In the genomic region with DNA sequence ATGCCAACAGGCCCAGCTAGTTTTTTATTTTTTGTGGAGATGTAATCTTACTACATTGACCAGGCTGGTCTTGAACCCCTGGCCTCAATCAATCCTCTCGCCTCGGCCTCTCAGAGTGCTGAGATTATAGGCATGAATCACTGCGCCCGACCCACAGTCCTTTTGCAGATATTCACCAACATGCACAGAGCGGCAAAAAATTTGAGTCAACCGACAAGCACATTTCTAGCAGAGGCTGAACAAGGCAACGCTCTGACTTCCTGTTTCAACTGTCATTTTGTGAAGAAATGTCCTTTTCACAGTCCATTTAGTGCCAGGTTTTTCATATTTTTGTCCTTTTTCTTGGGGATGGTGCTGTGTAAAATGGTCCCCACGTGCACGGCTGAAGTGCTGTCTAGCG, we compare ENCODE assay signal across 20 cellular contexts.
"Had no signal": no experiment of that assay in that cellular context is flagged by ENCODE, and none has a peak within 500 bp of the region (broad histone marks: within the 10 kb centered on the region; RNA-seq: fewer than 3 reads in every experiment).

No MANE protein-coding gene starts in this region.

- H3K9me3 Mint-ChIP-seq: activated CD4-positive, alpha-beta T cell treated with anti-CD3 and anti-CD28 coated beads, Interleukin-2, amount 10 ng/mL, durations not matched to agents 24 days and 14 days; activated naive CD4-positive, alpha-beta T cell treated with anti-CD3 and anti-CD28 coated beads, Interleukin-2, amount 50 U/mL, for 72 hours; activated T-cell treated with anti-CD3 and anti-CD28 coated beads, Interleukin-2, amount 50 U/mL, for 4 hours; central memory CD8-positive, alpha-beta T cell; memory B cell; nephron progenitor cell; type B pancreatic cell had no signal

- H3K4me1 ChIP-seq: left ventricle myocardium inferior, pancreas had no signal

- H3K36me3 Mint-ChIP-seq: activated naive CD4-positive, alpha-beta T cell treated with anti-CD3 and anti-CD28 coated beads, Interleukin-2, amount 50 U/mL, for 72 hours; brain; memory B cell; type B pancreatic cell had no signal

- H3K4me3 Mint-ChIP-seq: activated CD4-positive, alpha-beta T cell treated with anti-CD3 and anti-CD28 coated beads, Interleukin-2, amount 10 ng/mL, durations not matched to agents 24 days and 14 days; activated T-cell treated with anti-CD3 and anti-CD28 coated beads, Interleukin-2, amount 50 U/mL, for 4 hours; central memory CD8-positive, alpha-beta T cell; memory B cell; nephron progenitor cell; type B pancreatic cell had no signal

- H3K36me3 ChIP-seq: gastrocnemius medialis, heart right ventricle, left ventricle myocardium inferior, pancreas, suprapubic skin had no signal

- DNase-seq: activated CD4-positive, alpha-beta T cell treated with anti-CD3 and anti-CD28 coated beads, Interleukin-2, amount 10 ng/mL, durations not matched to agents 24 days and 14 days; activated effector memory CD4-positive, alpha-beta T cell treated with anti-CD3 and anti-CD28 coated beads, Interleukin-2, amount 50 U/mL, for 16 hours; activated T-cell treated with anti-CD3 and anti-CD28 coated beads, Interleukin-2, amount 50 U/mL, for 4 hours; amniotic stem cell; cortex of kidney; effector memory CD4-positive, alpha-beta T cell; gastrocnemius medialis; heart right ventricle; left ventricle myocardium inferior; nephron progenitor cell; pancreas; stimulated activated CD4-positive, alpha-beta T cell treated with anti-CD3 and anti-CD28 coated beads, Interleukin-2, amount 100 ng/mL, for 48 hours; stimulated activated naive CD4-positive, alpha-beta T cell treated with Interleukin-2 at 50 U/mL for 16 hours had no signal

- H3K4me3 ChIP-seq: gastrocnemius medialis, heart right ventricle, left ventricle myocardium inferior, pancreas, suprapubic skin had no signal

- H3K27ac Mint-ChIP-seq: activated naive CD4-positive, alpha-beta T cell treated with anti-CD3 and anti-CD28 coated beads, Interleukin-2, amount 50 U/mL, for 72 hours; memory B cell; nephron progenitor cell; type B pancreatic cell had no signal

- H3K27ac ChIP-seq: epithelial cell of prostate, gastrocnemius medialis, heart right ventricle, left ventricle myocardium inferior, pancreas, suprapubic skin had no signal

- H3K9me3 ChIP-seq: gastrocnemius medialis, heart right ventricle, left ventricle myocardium inferior, pancreas, suprapubic skin had no signal

- H3K27me3 ChIP-seq: gastrocnemius medialis, heart right ventricle, pancreas, suprapubic skin had no signal

- ATAC-seq: activated naive CD4-positive, alpha-beta T cell treated with anti-CD3 and anti-CD28 coated beads, Interleukin-2, amount 50 U/mL, for 72 hours; activated T-cell treated with anti-CD3 and anti-CD28 coated beads, Interleukin-2, amount 50 U/mL, for 4 hours; gastrocnemius medialis; heart right ventricle; pancreas had no signal

- H3K27me3 Mint-ChIP-seq: activated CD4-positive, alpha-beta T cell treated with anti-CD3 and anti-CD28 coated beads, Interleukin-2, amount 10 ng/mL, durations not matched to agents 24 days and 14 days; brain; central memory CD8-positive, alpha-beta T cell; type B pancreatic cell had no signal
